In genomic region chr7:44606341-44607140, GRCh38 we compare ENCODE assay signal across 8 cellular contexts. TPM values are rescaled to one million over a fixed set of nuclear protein-coding genes. Genes with fewer than 3 reads are reported as not detected.
A peak's percentile ranks its signal among the peaks of the same experiment; 100 is the strongest.
DNase-seq lines count a peak whose midpoint lies in the region; ATAC-seq, FAIRE-seq and TF ChIP-seq lines count a peak whose summit lies in the region.

TSS of gene OGDH (plus strand) at chr7:44606627. CDS start at chr7:44624344, 17,717 bp downstream.

- peaks cover 6 to 42% of the 10 kb centered on the region in 2 experiments for H3K79me2 ChIP-seq in H1 (ENCODE audit: control insufficient read depth in 1 of 2, insufficient read depth in 2 of 2, low read length in 2 of 2)

- peaks cover 0 to 6% of the 10 kb centered on the region in 2 experiments for H4K20me1 ChIP-seq in H1 (replicated peaks in 1 of 2; ENCODE audit: control insufficient read depth in 1 of 2, insufficient read depth in 2 of 2, low read length in 2 of 2)

- peak within 1 kb of the TSS; percentile 84 for H4K5ac ChIP-seq in H1 (ENCODE audit: insufficient read length, low read depth, low read length)

- no peaks in the 10 kb centered on the region for H3K36me3 ChIP-seq in H1 (ENCODE audit: control insufficient read depth in 2 of 4, insufficient read depth in 4 of 4, low read length in 3 of 4)
- H3K36me3 ChIP-seq in mesenchymal stem cell (ENCODE audit: control insufficient read depth in 1 of 2, insufficient read depth in 2 of 2, low read depth in 1 of 2, low read length in 2 of 2), result no peaks in the 10 kb centered on the region

- peak within 1 kb of the TSS; percentile 58 for H2BK120ac ChIP-seq in H1 (replicated peaks; ENCODE audit: low read depth, low read length)
- H2BK120ac ChIP-seq in mesenchymal stem cell (ENCODE audit: low read depth, low read length), result peak within 1 kb of the TSS; percentile 78

- POLR2A ChIA-PET in H1 (lab: Charles Lee; ENCODE audit: partially characterized antibody), result interaction anchor here (0.6 to 3.2 kb wide), 22 partner anchors 9 to 242 kb away, joined by 3 to 18 read pairs (median 4); partner anchors contain the start of genes DDX56, H2AZ2, PPIA and TMED4

- ATAC-seq in GM21367 (IDR thresholded peaks at IDR 0.05; ENCODE audit: unreplicated experiment), result peak; percentile 93

- TF ChIP-seq POLR2A in H1 (IDR thresholded peaks at IDR 0.05; ENCODE audit: control extremely low read depth in 1 of 2, low read depth in 2 of 2, low read length in 2 of 2), result peak; percentile 85 to 94

- peak within 1 kb of the TSS; percentile 71; the same call in 1 of the 2 replicates for H2AFZ ChIP-seq in H1 (ENCODE audit: low read length)
- peak within 1 kb of the TSS; percentile 72 for H2AFZ ChIP-seq in mesenchymal stem cell (ENCODE audit: low read depth, low read length)

- H3K4ac ChIP-seq in H1 (replicated peaks; ENCODE audit: insufficient read length, low read depth, low read length) (peak within 1 kb of the TSS; percentile 17), mesenchymal stem cell (ENCODE audit: low read depth in 1 of 2, low read length in 2 of 2) (peak within 1 kb of the TSS in 1 of 2 experiments; percentile 89)

- H3K23ac ChIP-seq in H1 (ENCODE audit: insufficient read length) (no peak within 1 kb of the TSS), mesenchymal stem cell (ENCODE audit: low read length in 2 of 2) (no peak within 1 kb of the TSS)

- H3K23me2 ChIP-seq in H1 (ENCODE audit: low read depth, low read length), result peaks cover 7% of the 10 kb centered on the region

- H2BK20ac ChIP-seq in H1 (ENCODE audit: low read length), result 0 out of 2 replicates have a peak within 1 kb of the TSS, but pooled peaks have one; percentile 43

- H2AK5ac ChIP-seq in H1 (ENCODE audit: low read depth, low read length) (peak within 1 kb of the TSS; percentile 99), mesenchymal stem cell (ENCODE audit: low read length, severe bottlenecking) (peak within 1 kb of the TSS; percentile 80)

- H3K14ac ChIP-seq in H1 (ENCODE audit: insufficient read length), result peak within 1 kb of the TSS; percentile 44
- H3K14ac ChIP-seq in mesenchymal stem cell (ENCODE audit: low read length in 2 of 2), result peak within 1 kb of the TSS in 1 of 2 experiments; percentile 96

- peak within 1 kb of the TSS; percentile 81 for H2BK12ac ChIP-seq in H1 (ENCODE audit: low read depth, low read length)
- H2BK12ac ChIP-seq in mesenchymal stem cell (ENCODE audit: low read length in 2 of 2), result peak within 1 kb of the TSS in 1 of 2 experiments; percentile 15

- H4K91ac ChIP-seq in H1 (replicated peaks; ENCODE audit: insufficient read length, low read length) (peak within 1 kb of the TSS; percentile 36), mesenchymal stem cell (ENCODE audit: low read length) (peak within 1 kb of the TSS; percentile 96)

- H3K4me1 ChIP-seq in H1 (replicated peaks in 1 of 4; ENCODE audit: control insufficient read depth in 3 of 4, insufficient read depth in 4 of 4, low read length in 3 of 4), result peaks cover 0 to 7% (median 1%) of the 10 kb centered on the region in 4 experiments; a peak in 2 of 7 replicates
- H3K4me1 ChIP-seq in mesenchymal stem cell (ENCODE audit: control insufficient read depth, insufficient read depth, low read depth, low read length), result peaks cover 9% of the 10 kb centered on the region

- H3K9me3 ChIP-seq in H1 (ENCODE audit: insufficient read depth in 2 of 2, low read depth in 1 of 2, low read length in 1 of 2), result no peaks in the 10 kb centered on the region
- H3K9me3 ChIP-seq in mesenchymal stem cell (ENCODE audit: control insufficient read depth, low read length), result no peaks in the 10 kb centered on the region

- peak within 1 kb of the TSS; percentile 72 to 92 (median 84) for H3K4me3 ChIP-seq in H1 (ENCODE audit: extremely low read depth in 1 of 4, insufficient read depth in 2 of 4, low read depth in 3 of 4, low read length in 4 of 4)
- peak within 1 kb of the TSS; percentile 92 to 99 for H3K4me3 ChIP-seq in mesenchymal stem cell (ENCODE audit: insufficient read depth in 1 of 2, low read depth in 1 of 2, low read length in 2 of 2)

- CTCF ChIA-PET in H1 (lab: Charles Lee; ENCODE audit: partially characterized antibody), result interaction anchor here (1.0 to 1.6 kb wide), 2 partner anchors 30 to 72 kb away, joined by 4 read pairs; no protein-coding TSS in a partner anchor

- no peak for TF ChIP-seq CTCF in H1 (IDR thresholded peaks at IDR 0.05; ENCODE audit: control extremely low read depth in 1 of 3, insufficient read depth in 1 of 3, low read depth in 1 of 3, low read length in 3 of 3)

- FAIRE-seq in HTR-8/SVneo (lab: Jason Lieb, UNC), result peak; percentile 73
- no peak for FAIRE-seq in H1 (lab: Jason Lieb, UNC)

- H3K9ac ChIP-seq in H1 (replicated peaks in 1 of 4; ENCODE audit: extremely low read depth in 1 of 4, low read depth in 3 of 4, low read length in 3 of 4) (peak within 1 kb of the TSS; percentile 85 to 97 (median 91)), mesenchymal stem cell (ENCODE audit: low read length) (peak within 1 kb of the TSS; percentile 94)

- H2BK15ac ChIP-seq in H1 (ENCODE audit: low read length) (peak within 1 kb of the TSS; percentile 100), mesenchymal stem cell (ENCODE audit: low read depth, poor library complexity, severe bottlenecking) (no peak within 1 kb of the TSS)

- H3K27me3 ChIP-seq in H1 (replicated peaks in 1 of 4; ENCODE audit: control insufficient read depth in 3 of 4, extremely low read depth in 1 of 4, insufficient read depth in 3 of 4, low read length in 3 of 4) (no peaks in the 10 kb centered on the region), mesenchymal stem cell (ENCODE audit: control insufficient read depth in 1 of 2, insufficient read depth in 1 of 2, low read length in 2 of 2) (no peaks in the 10 kb centered on the region)

- no peaks in the 10 kb centered on the region; the same call in 1 of the 2 replicates for H3K79me1 ChIP-seq in H1 (ENCODE audit: low read depth, low read length)
- no peaks in the 10 kb centered on the region for H3K79me1 ChIP-seq in mesenchymal stem cell (replicated peaks; ENCODE audit: low read length, poor library complexity, severe bottlenecking)

- H3K27ac ChIP-seq in H1 (ENCODE audit: low read depth, low read length) (peak within 1 kb of the TSS; percentile 93), mesenchymal stem cell (ENCODE audit: low read length, poor library complexity, severe bottlenecking) (peak within 1 kb of the TSS; percentile 63)

- peak within 1 kb of the TSS; percentile 98 for H4K8ac ChIP-seq in H1 (ENCODE audit: extremely low read depth, insufficient read depth, low read length)
- H4K8ac ChIP-seq in mesenchymal stem cell (ENCODE audit: low read length), result peak within 1 kb of the TSS; percentile 91

- peak in 1 of 2 experiments; percentile 3; a peak in 1 of 3 replicates for TF ChIP-seq EP300 in H1 (IDR thresholded peaks at IDR 0.05; ENCODE audit: borderline replicate concordance in 1 of 2, low read depth in 2 of 2, low read length in 2 of 2)

- H2BK5ac ChIP-seq in H1 (ENCODE audit: low read depth, low read length) (peak within 1 kb of the TSS; percentile 95), mesenchymal stem cell (ENCODE audit: low read depth, low read length, poor library complexity, severe bottlenecking) (peak within 1 kb of the TSS; percentile 77)

- H3K18ac ChIP-seq in H1 (ENCODE audit: extremely low read depth, low read length) (peak within 1 kb of the TSS; percentile 99), mesenchymal stem cell (ENCODE audit: low read depth in 1 of 2, low read length in 2 of 2) (peak within 1 kb of the TSS; percentile 98 to 100)

- DNase-seq in COLO829 (ENCODE audit: low spot score) (peak; percentile 100), HTR-8/SVneo (ENCODE audit: insufficient read length, low spot score) (peak; percentile 99), NOMO-1 treated with dmso at 0.1 percent for 144 hours (lab: John Stamatoyannopoulos, UW; ENCODE audit: unreplicated experiment) (peak; percentile 95), H1 (ENCODE audit: low read depth in 1 of 2, low spot score in 2 of 2) (peak; percentile 93 to 100), mesenchymal stem cell (peak; percentile 99)
- DNase-seq in activated CD8-positive, alpha-beta memory T cell treated with anti-CD3 and anti-CD28 coated beads for 48 hours (ENCODE audit: low read depth in 2 of 3, low spot score in 2 of 3), result peak; percentile 96 to 99 (median 97)
- DNase-seq in stimulated activated CD8-positive, alpha-beta memory T cell treated with anti-CD3 and anti-CD28 coated beads, Interleukin-12 subunit alpha, Interleukin-12 subunit beta, amount 100 ng/mL, for 4 hours (ENCODE audit: low read depth), result peak; percentile 98

- WGBS in H1 (ENCODE audit: extremely low coverage in 1 of 2, insufficient coverage in 1 of 2, insufficient read length in 1 of 2, insufficient replicate concordance in 2 of 2, low coverage in 1 of 2, low lambda C conversion rate in 2 of 2, missing lambda C conversion rate in 1 of 2), 2 experiments, result 2% methylated on average over 59 of the region's 93 CpGs; no CpG with 5 or more reads in 1 of the 2 experiments
- WGBS in mesenchymal stem cell, result under 1% methylated on average over 73 of the region's 93 CpGs

- H3K4me2 ChIP-seq in H1 (ENCODE audit: insufficient read depth in 1 of 2, low read depth in 2 of 2, low read length in 2 of 2), result peak within 1 kb of the TSS; percentile 92 to 94
- peak within 1 kb of the TSS; percentile 91 for H3K4me2 ChIP-seq in mesenchymal stem cell (ENCODE audit: low read length, poor library complexity, severe bottlenecking)

- H3K56ac ChIP-seq in H1 (replicated peaks; ENCODE audit: insufficient read length, low read depth, low read length), result peak within 1 kb of the TSS; percentile 84

- no peak for TF ChIP-seq RAD21 in H1 (IDR thresholded peaks at IDR 0.05 in 1 of 2, conservative IDR thresholded peaks at IDR 0.05 in 1 of 2; ENCODE audit: low read depth in 2 of 2, low read length in 2 of 2)

TF ChIP-seq in H1, 55 proteins besides CTCF, POLR2A, EP300 and RAD21 (continues in another document):
- TF ChIP-seq RFX5 (IDR thresholded peaks at IDR 0.05; ENCODE audit: borderline replicate concordance, low read depth, low read length) (peak; percentile 13; the same call in 1 of the 2 replicates), TEAD4 (IDR thresholded peaks at IDR 0.05; ENCODE audit: low read depth, low read length) (peak; percentile 11; the same call in 1 of the 2 replicates), TAF1 (IDR thresholded peaks at IDR 0.05; ENCODE audit: low read depth, low read length) (peak; percentile 80), KDM4A (IDR thresholded peaks at IDR 0.05; ENCODE audit: low read depth, low read length, severe bottlenecking) (peak; percentile 85)

RNA-seq across cellular contexts. Expression of gene OGDH, which starts in this region (rescaled TPM):
- 89.1 and 91.6 TPM in 2 replicates for total RNA-seq in H1 (2021; fragmentation: NEBNext Ultra II Directional; extraction: Animal tissue kit (Norgen Biotek cat#: 25700))
- 71.6 and 108 TPM in 2 replicates for polyA plus RNA-seq in H1 (2011; rRNA removed)
- polyA plus RNA-seq in H1 (2011; cell fraction: cytosol; rRNA removed), result 60.6 TPM
- polyA plus RNA-seq in H1 (2011; cell fraction: nucleus; rRNA removed), result 125 TPM
- 47.3 to 67.1 TPM (median 62.3 TPM) in 4 replicates for polyA plus RNA-seq in H1 (2012, experiment 1 of 2)
- 58.0 TPM for polyA plus RNA-seq in H1 (2012, experiment 2 of 2)
- polyA plus RNA-seq in H1 (2013, experiment 1 of 2), result 38.5 TPM
- 34.1 TPM for polyA plus RNA-seq in H1 (2013, experiment 2 of 2)
- polyA minus RNA-seq in H1 (2011; rRNA and poly(A)+ RNA removed), result 126 and 130 TPM in 2 replicates
- polyA minus RNA-seq in H1 (2011; cell fraction: cytosol; rRNA and poly(A)+ RNA removed), result 53.8 TPM
- polyA minus RNA-seq in H1 (2011; cell fraction: nucleus; rRNA and poly(A)+ RNA removed), result 46.3 TPM
- 35.1 TPM for polyA plus RNA-seq in mesenchymal stem cell (2013, experiment 1 of 2)
- 33.9 TPM for polyA plus RNA-seq in mesenchymal stem cell (2013, experiment 2 of 2)

Comparison
In these comparisons a context has a peak if more than half of its experiments do, and no peak if none do; other contexts are left out.
1. Peak in every context shown above with its lines: DNase-seq, ATAC-seq, H3K4me3 ChIP-seq and H3K27ac ChIP-seq.